Comparison of ENCODE assay signal across 2 cellular contexts in the genomic region with DNA sequence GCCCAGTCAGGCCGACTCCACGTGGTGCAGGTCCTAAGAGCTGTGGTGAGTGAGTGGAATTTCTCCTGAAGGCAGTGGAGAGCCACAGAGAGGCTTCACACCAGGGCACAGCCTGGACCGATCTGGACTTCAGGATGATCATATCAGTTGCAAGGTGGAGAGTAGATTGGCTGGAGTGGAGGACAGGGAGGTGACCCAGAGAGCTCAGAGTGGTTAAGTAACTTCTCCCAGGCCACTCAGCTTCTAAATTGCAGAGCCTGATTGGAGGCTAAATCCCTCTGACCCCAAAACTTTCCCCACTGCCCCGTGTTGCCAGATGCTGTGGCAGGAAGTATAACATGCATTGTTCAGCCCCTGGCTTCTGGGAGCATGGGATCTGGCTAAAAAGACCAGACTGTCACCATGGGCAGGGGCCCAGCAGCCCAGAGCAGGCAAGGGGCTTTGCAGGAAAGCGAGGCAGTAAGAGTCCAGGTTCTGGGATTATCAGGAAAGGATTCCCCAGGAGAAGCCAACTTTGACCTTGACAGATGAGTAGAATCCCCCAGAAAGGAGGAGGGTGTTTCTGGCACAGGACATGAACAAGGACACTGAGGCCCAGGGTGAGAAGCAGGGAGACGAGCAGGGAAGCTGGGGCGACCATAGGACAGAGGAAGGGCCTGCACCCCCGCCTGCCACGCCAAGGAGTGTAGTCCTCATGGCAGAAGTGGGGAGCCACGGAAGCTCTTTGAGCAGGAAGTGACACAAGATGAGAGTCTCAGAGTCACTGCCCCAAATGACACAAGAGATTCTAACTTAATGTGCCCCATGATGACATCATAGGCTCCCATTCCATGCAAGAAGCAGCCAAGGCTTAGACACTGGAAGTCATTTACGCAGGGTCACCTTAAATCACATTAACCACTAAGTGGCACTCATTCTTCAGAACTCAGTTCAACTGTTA.
TF ChIP-seq lines count a peak whose summit lies in the region.

No MANE protein-coding gene starts in this region.

TF ChIP-seq in GM12878, 131 proteins besides CTCF, POLR2A, EP300 and RAD21:
- TF ChIP-seq ATF7 (IDR thresholded peaks at IDR 0.05; ENCODE audit: low read depth) (peak; percentile 23; the same call in 1 of the 2 replicates), TAF1 (IDR thresholded peaks at IDR 0.05; ENCODE audit: borderline replicate concordance, low read depth, low read length) (no peak), NFXL1 (IDR thresholded peaks at IDR 0.05; ENCODE audit: borderline replicate concordance) (no peak)
TF ChIP-seq in GM12878: peak in this region for 1.

TF ChIP-seq in neural cell, 6 proteins besides CTCF, POLR2A, EP300 and RAD21:
- TF ChIP-seq SMC3 (conservative IDR thresholded peaks at IDR 0.05; ENCODE audit: poor library complexity), result no peak
- no peak for TF ChIP-seq MXI1 (conservative IDR thresholded peaks at IDR 0.05; ENCODE audit: poor library complexity, severe bottlenecking)
- TF ChIP-seq EZH2 (IDR thresholded peaks at IDR 0.05; ENCODE audit: borderline replicate concordance, insufficient read depth, low read length, poor library complexity, severe bottlenecking), result no peak
- no peak for TF ChIP-seq POLR2AphosphoS5 (IDR thresholded peaks at IDR 0.05)
